ENCODE assay signal across 16 cellular contexts in genomic region chr3:158710601-158711000, GRCh38. TPM values are rescaled to one million over a fixed set of nuclear protein-coding genes. Genes with fewer than 3 reads are reported as not detected.
"Had no signal": no experiment of that assay in that cellular context is flagged by ENCODE, and none has a peak within 500 bp of the region (broad histone marks: within the 10 kb centered on the region; RNA-seq: fewer than 3 reads in every experiment).

No MANE protein-coding gene starts in this region.

- ATAC-seq: activated naive CD8-positive, alpha-beta T cell treated with anti-CD3 and anti-CD28 coated beads, Interleukin-2, amount 50 U/mL, for 24 hours; esophagus mucosa; natural killer cell treated with Interleukin-12 subunit alpha and Interleukin-12 subunit beta and Interleukin-15 and Interleukin-18, amount 100 ng/mL, for 72 hours; right lobe of liver; T-helper 17 cell; WTC11 had no signal

- H3K4me3 Mint-ChIP-seq: activated naive CD8-positive, alpha-beta T cell treated with anti-CD3 and anti-CD28 coated beads, Interleukin-2, amount 50 U/mL, for 24 hours; stimulated activated naive CD8-positive, alpha-beta T cell treated with anti-CD3 and anti-CD28 coated beads, Interleukin-15, Interleukin-2, amounts not matched to agents 100 ng/mL and 50 ng/mL, for 24 hours; T-helper 17 cell; type B pancreatic cell; WTC11 had no signal

- H3K9me3 ChIP-seq: psoas muscle, right lobe of liver had no signal

- H3K27ac ChIP-seq: psoas muscle, right lobe of liver had no signal

- H3K4me1 ChIP-seq: right lobe of liver had no signal

- H3K27ac Mint-ChIP-seq: activated naive CD8-positive, alpha-beta T cell treated with anti-CD3 and anti-CD28 coated beads, Interleukin-2, amount 50 U/mL, for 24 hours; type B pancreatic cell; WTC11 had no signal

- H3K27me3 Mint-ChIP-seq: activated naive CD8-positive, alpha-beta T cell treated with anti-CD3 and anti-CD28 coated beads, Interleukin-2, amount 50 U/mL, for 24 hours; natural killer cell treated with Interleukin-12 subunit alpha and Interleukin-12 subunit beta and Interleukin-15 and Interleukin-18, amount 100 ng/mL, for 72 hours; stimulated activated naive CD8-positive, alpha-beta T cell treated with anti-CD3 and anti-CD28 coated beads, Interleukin-15, Interleukin-2, amounts not matched to agents 100 ng/mL and 50 ng/mL, for 24 hours; T-helper 17 cell; type B pancreatic cell had no signal

- H3K27me3 ChIP-seq: right lobe of liver had no signal

- DNase-seq: activated CD4-positive, alpha-beta T cell treated with anti-CD3 and anti-CD28 coated beads for 48 hours; activated CD8-positive, alpha-beta memory T cell treated with anti-CD3 and anti-CD28 coated beads, Interleukin-2, amount 50 U/mL, for 48 hours; activated naive CD4-positive, alpha-beta T cell treated with Interleukin-2 at 50 U/mL for 16 hours; activated naive CD8-positive, alpha-beta T cell treated with anti-CD3 and anti-CD28 coated beads, Interleukin-2, amount 50 U/mL, for 24 hours; aorta; hypothalamus; kidney; occipital lobe; psoas muscle; right lobe of liver; T-helper 17 cell had no signal

- H3K9me3 Mint-ChIP-seq: activated naive CD8-positive, alpha-beta T cell treated with anti-CD3 and anti-CD28 coated beads, Interleukin-2, amount 50 U/mL, for 24 hours; natural killer cell treated with Interleukin-12 subunit alpha and Interleukin-12 subunit beta and Interleukin-15 and Interleukin-18, amount 100 ng/mL, for 72 hours; stimulated activated naive CD8-positive, alpha-beta T cell treated with anti-CD3 and anti-CD28 coated beads, Interleukin-15, Interleukin-2, amounts not matched to agents 100 ng/mL and 50 ng/mL, for 24 hours; type B pancreatic cell; WTC11 had no signal

- H3K4me3 ChIP-seq: psoas muscle, right lobe of liver had no signal

RNA-seq across cellular contexts. Expression of gene RARRES1, which starts 21.7 kb away (rescaled TPM):
- total RNA-seq: natural killer cell treated with Interleukin-12 subunit alpha and Interleukin-12 subunit beta and Interleukin-15 and Interleukin-18, amount 100 ng/mL, for 72 hours; T-helper 17 cell had no signal
